In the genomic region with DNA sequence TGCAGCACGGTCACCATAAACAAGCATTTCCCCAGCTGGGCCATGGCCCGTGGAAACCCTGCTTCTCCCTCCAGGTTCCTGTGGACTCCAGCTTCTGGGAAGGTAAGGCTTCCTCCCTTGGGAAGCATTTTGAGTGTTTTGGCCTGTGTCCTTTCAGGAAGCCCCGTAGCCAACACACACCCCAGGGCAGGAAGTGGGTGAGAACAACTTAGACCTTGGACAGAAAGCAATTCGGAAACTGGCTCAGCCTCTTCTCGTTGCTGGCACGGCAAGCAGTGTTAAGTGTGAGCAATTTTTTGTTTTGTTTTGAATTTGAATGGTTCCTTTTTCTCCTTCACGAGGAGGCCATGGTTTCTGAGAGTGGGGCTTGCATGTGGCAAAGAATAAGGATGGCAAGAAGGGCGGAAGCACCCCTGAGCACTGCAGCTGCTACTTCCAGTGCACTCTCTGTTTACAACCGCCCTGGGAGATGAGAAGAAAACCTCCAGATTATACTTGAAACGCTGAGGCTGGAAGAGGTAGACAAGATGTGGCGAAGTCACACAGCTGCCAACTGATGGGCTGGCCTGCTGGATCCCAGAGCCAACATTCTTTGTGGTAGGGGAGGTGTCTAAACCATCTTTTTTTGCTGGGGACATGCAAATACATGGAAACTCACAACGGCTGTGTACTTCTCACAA, we compare ENCODE assay signal across 1 cellular context.
TF ChIP-seq lines count a peak whose summit lies in the region.

No MANE protein-coding gene starts in this region.

TF ChIP-seq in SK-N-SH, 30 proteins besides CTCF, POLR2A, EP300 and RAD21 (continued from another document):
- TF ChIP-seq NRF1 (IDR thresholded peaks at IDR 0.05; ENCODE audit: low read depth, low read length) (no peak), TCF12 (IDR thresholded peaks at IDR 0.05) (no peak), JUND (IDR thresholded peaks at IDR 0.05) (no peak), ELF1 (IDR thresholded peaks at IDR 0.05) (no peak)
- TF ChIP-seq, protein P1, sequence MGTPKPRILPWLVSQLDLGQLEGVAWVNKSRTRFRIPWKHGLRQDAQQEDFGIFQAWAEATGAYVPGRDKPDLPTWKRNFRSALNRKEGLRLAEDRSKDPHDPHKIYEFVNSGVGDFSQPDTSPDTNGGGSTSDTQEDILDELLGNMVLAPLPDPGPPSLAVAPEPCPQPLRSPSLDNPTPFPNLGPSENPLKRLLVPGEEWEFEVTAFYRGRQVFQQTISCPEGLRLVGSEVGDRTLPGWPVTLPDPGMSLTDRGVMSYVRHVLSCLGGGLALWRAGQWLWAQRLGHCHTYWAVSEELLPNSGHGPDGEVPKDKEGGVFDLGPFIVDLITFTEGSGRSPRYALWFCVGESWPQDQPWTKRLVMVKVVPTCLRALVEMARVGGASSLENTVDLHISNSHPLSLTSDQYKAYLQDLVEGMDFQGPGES (IDR thresholded peaks at IDR 0.05; ENCODE audit: low read depth, low read length): no peak
